Comparison of ENCODE assay signal across 22 cellular contexts in genomic region chr1:101285922-101286568, GRCh38. TPM values are rescaled to one million over a fixed set of nuclear protein-coding genes. Genes with fewer than 3 reads are reported as not detected.
DNase-seq lines count a peak whose midpoint lies in the region; ATAC-seq and TF ChIP-seq lines count a peak whose summit lies in the region.
"Had no signal": no experiment of that assay in that cellular context is flagged by ENCODE, and none has a peak within 500 bp of the region (broad histone marks: within the 10 kb centered on the region; RNA-seq: fewer than 3 reads in every experiment).

No MANE protein-coding gene starts in this region.

- H3K36me3 ChIP-seq in suprapubic skin = no peaks in the 10 kb centered on the region
- H3K36me3 ChIP-seq: left ventricle myocardium inferior had no signal

- peaks cover 3% of the 10 kb centered on the region for H3K4me1 ChIP-seq in suprapubic skin
- H3K4me1 ChIP-seq: Caco-2 had no signal

- no peak for TF ChIP-seq EP300 in suprapubic skin (IDR thresholded peaks at IDR 0.05)

- no peak for TF ChIP-seq POLR2A in suprapubic skin (IDR thresholded peaks at IDR 0.05)

- H3K27me3 ChIP-seq in CD4-positive, alpha-beta T cell (ENCODE audit: control insufficient read depth, insufficient read depth, low read length) = no peaks in the 10 kb centered on the region
- no peaks in the 10 kb centered on the region for H3K27me3 ChIP-seq in suprapubic skin

- no peaks in the 10 kb centered on the region for H3K36me3 Mint-ChIP-seq in CD4-positive, alpha-beta T cell (ENCODE audit: low read depth)
- H3K36me3 Mint-ChIP-seq in activated naive CD8-positive, alpha-beta T cell = peaks cover 5% of the 10 kb centered on the region
- H3K36me3 Mint-ChIP-seq in natural killer cell = no peaks in the 10 kb centered on the region

- intact Hi-C loops in CD4-positive, alpha-beta T cell (cut with DNase I, micrococcal nuclease) = loop anchor here in 1 of 2 experiments (5.0 kb wide), 1 partner anchor 259 kb away; the partner anchor contains the start of gene DPH5
- intact Hi-C loops in natural killer cell (cut with micrococcal nuclease) = loop anchor here (5.0 to 10.0 kb wide), 2 partner anchors 49 to 259 kb away; partner anchors contain the start of gene DPH5

- no peaks in the 10 kb centered on the region for H3K27me3 Mint-ChIP-seq in CD4-positive, alpha-beta T cell
- H3K27me3 Mint-ChIP-seq in activated naive CD8-positive, alpha-beta T cell = no peaks in the 10 kb centered on the region
- no peaks in the 10 kb centered on the region for H3K27me3 Mint-ChIP-seq in natural killer cell (ENCODE audit: low read depth in 2 of 2)

- no peak overlapping the region for H3K4me3 ChIP-seq in suprapubic skin
- H3K4me3 ChIP-seq: GM23338, left ventricle myocardium inferior had no signal

- TF ChIP-seq CTCF in CD4-positive, alpha-beta T cell (IDR thresholded peaks at IDR 0.05) = no peak
- TF ChIP-seq CTCF in natural killer cell (IDR thresholded peaks at IDR 0.05) = no peak
- no peak for TF ChIP-seq CTCF in suprapubic skin (IDR thresholded peaks at IDR 0.05)

- 84% methylated on average over 2 of the region's 2 CpGs for WGBS in suprapubic skin

- no peak for DNase-seq in CD4-positive, alpha-beta T cell
- DNase-seq in DMS53 (lab: John Stamatoyannopoulos, UW) = peak; percentile 52
- DNase-seq in natural killer cell = no peak
- DNase-seq in NCI-H128 (lab: John Stamatoyannopoulos, UW; ENCODE audit: unreplicated experiment) = no peak
- DNase-seq in suprapubic skin (ENCODE audit: low spot score in 2 of 2) = no peak
- no peak for DNase-seq in NCI-H1417 treated with DMSO at 0.1 percent for 48 hours (lab: John Stamatoyannopoulos, UW)
- DNase-seq: activated CD4-positive, alpha-beta T cell treated with anti-CD3 and anti-CD28 coated beads, Interleukin-2, amount 50 U/mL, for 1 hour; aorta; Caco-2; cerebellar nuclear complex; effector CD8-positive, alpha-beta T cell; head of caudate nucleus; Karpas-422; left ventricle myocardium inferior; NCI-H2081; NK-92 treated with Interleukin-12 subunit alpha and Interleukin-12 subunit beta, amount 100 ng/mL, for 24 hours; occipital lobe; SK-N-SH had no signal

- peak overlapping the region; percentile 45 for H3K4me3 Mint-ChIP-seq in CD4-positive, alpha-beta T cell
- H3K4me3 Mint-ChIP-seq in activated naive CD8-positive, alpha-beta T cell = peak overlapping the region; percentile 27
- peak overlapping the region; percentile 57 for H3K4me3 Mint-ChIP-seq in natural killer cell
- H3K4me3 Mint-ChIP-seq: activated T-helper 1 cell treated with anti-CD3 and anti-CD28 coated beads, Interleukin-12 subunit alpha, Interleukin-12 subunit beta, Interleukin-2, Interleukin-4 antibody, amounts not matched to agents 30 ng/mL and 10 ng/mL and 1 ng/mL, durations not matched to agents 14 hours and 24 hours and 36 hours; GM23338 had no signal

- no peaks in the 10 kb centered on the region for H3K9me3 Mint-ChIP-seq in CD4-positive, alpha-beta T cell
- no peaks in the 10 kb centered on the region for H3K9me3 Mint-ChIP-seq in activated naive CD8-positive, alpha-beta T cell (ENCODE audit: low read depth)
- H3K9me3 Mint-ChIP-seq in natural killer cell = peaks cover 0 to 2% of the 10 kb centered on the region in 2 donors
- H3K9me3 Mint-ChIP-seq: activated T-helper 1 cell treated with anti-CD3 and anti-CD28 coated beads, Interleukin-12 subunit alpha, Interleukin-12 subunit beta, Interleukin-2, Interleukin-4 antibody, amounts not matched to agents 30 ng/mL and 10 ng/mL and 1 ng/mL, durations not matched to agents 14 hours and 24 hours and 36 hours; GM23338 had no signal

- no peaks in the 10 kb centered on the region for H3K9me3 ChIP-seq in CD4-positive, alpha-beta T cell (ENCODE audit: control insufficient read depth, low read length)
- no peaks in the 10 kb centered on the region for H3K9me3 ChIP-seq in suprapubic skin
- H3K9me3 ChIP-seq: Caco-2, SK-N-SH had no signal

- CTCF ChIA-PET in CD4-positive, alpha-beta T cell (lab: Charles Lee) = interaction anchor here (1.3 to 3.6 kb wide), 5 partner anchors 23 to 149 kb away, joined by 4 to 70 read pairs (median 7); partner anchors contain the start of gene S1PR1

- no peak for ATAC-seq in CD4-positive, alpha-beta T cell (ENCODE audit: poor library complexity)
- peak; percentile 35 to 58 (median 44) for ATAC-seq in natural killer cell
- ATAC-seq: GM23338 had no signal

- H3K4me1 Mint-ChIP-seq in CD4-positive, alpha-beta T cell (ENCODE audit: low read depth) = peaks cover 85% of the 10 kb centered on the region
- H3K4me1 Mint-ChIP-seq in activated naive CD8-positive, alpha-beta T cell (ENCODE audit: low read depth) = peaks cover 85% of the 10 kb centered on the region
- H3K4me1 Mint-ChIP-seq in natural killer cell = peaks cover 76 to 77% of the 10 kb centered on the region in 2 donors

- POLR2A ChIA-PET in CD4-positive, alpha-beta T cell (lab: Charles Lee) = interaction anchor here (0.7 to 6.1 kb wide), 6 partner anchors 19 to 49 kb away, joined by 4 to 113 read pairs (median 18); partner anchors contain the start of gene S1PR1

- peak overlapping the region; percentile 96 for H3K27ac Mint-ChIP-seq in CD4-positive, alpha-beta T cell
- peak overlapping the region; percentile 87 for H3K27ac Mint-ChIP-seq in activated naive CD8-positive, alpha-beta T cell
- H3K27ac Mint-ChIP-seq in natural killer cell = peak overlapping the region; percentile 96 to 98
- H3K27ac Mint-ChIP-seq: activated T-helper 1 cell treated with anti-CD3 and anti-CD28 coated beads, Interleukin-12 subunit alpha, Interleukin-12 subunit beta, Interleukin-2, Interleukin-4 antibody, amounts not matched to agents 30 ng/mL and 10 ng/mL and 1 ng/mL, durations not matched to agents 14 hours and 24 hours and 36 hours; GM23338 had no signal

- no peak overlapping the region for H3K27ac ChIP-seq in CD4-positive, alpha-beta T cell (ENCODE audit: low read depth, low read length)
- no peak overlapping the region for H3K27ac ChIP-seq in suprapubic skin
- H3K27ac ChIP-seq: left ventricle myocardium inferior had no signal

RNA-seq across cellular contexts. Expression of gene S1PR1, which starts 49.2 kb away (rescaled TPM):
- total RNA-seq in CD4-positive, alpha-beta T cell = 100 to 1,000 TPM; 397 to 414 TPM
- total RNA-seq in natural killer cell (100 to 1,000 TPM in 1 of 3 donors, 10 to 100 TPM in 2; 33.5 to 114 (median 80.2) TPM), suprapubic skin (10 to 100 TPM; 11.4 to 50.6 (median 26.0) TPM)
- total RNA-seq: Caco-2, NCI-H460 had no signal
